34 cellular contexts compared by ENCODE assay signal in genomic region chr1:66686406-66686805, GRCh38.
"Had no signal": no experiment of that assay in that cellular context is flagged by ENCODE, and none has a peak within 500 bp of the region (broad histone marks: within the 10 kb centered on the region; RNA-seq: fewer than 3 reads in every experiment).

No MANE protein-coding gene starts in this region.

- H3K36me3 ChIP-seq: MG63, Peyer's patch had no signal

- H3K4me1 Mint-ChIP-seq: activated B cell treated with CpG ODN at 0.5 μM for 24 hours, T-cell had no signal

- H3K27me3 ChIP-seq: body of pancreas, MG63, Peyer's patch had no signal

- FAIRE-seq: bronchial epithelial cell had no signal

- H3K27ac ChIP-seq: body of pancreas, Peyer's patch, VCaP had no signal

- H3K4me3 ChIP-seq: body of pancreas, MG63, Peyer's patch had no signal

- H3K9me3 Mint-ChIP-seq: activated B cell treated with CpG ODN at 0.5 μM for 24 hours; activated CD4-positive, alpha-beta memory T cell treated with anti-CD3 and anti-CD28 coated beads for 36 hours; activated naive CD4-positive, alpha-beta T cell treated with anti-CD3 and anti-CD28 coated beads for 36 hours; activated naive CD4-positive, alpha-beta T cell treated with anti-CD3 and anti-CD28 coated beads, Interleukin-2, amount 50 U/mL, for 72 hours; activated T-cell treated with anti-CD3 and anti-CD28 coated beads, Interleukin-2, amount 50 U/mL, for 4 hours; activated T-helper 1 cell treated with anti-CD3 and anti-CD28 coated beads, Interleukin-12 subunit alpha, Interleukin-12 subunit beta, Interleukin-2, Interleukin-4 antibody, amounts not matched to agents 30 ng/mL and 10 ng/mL and 1 ng/mL, durations not matched to agents 14 hours and 24 hours and 36 hours; T-cell had no signal

- H3K4me1 ChIP-seq: body of pancreas, Peyer's patch had no signal

- ATAC-seq: activated naive CD4-positive, alpha-beta T cell treated with anti-CD3 and anti-CD28 coated beads, Interleukin-2, amount 50 U/mL, for 72 hours; activated T-cell treated with anti-CD3 and anti-CD28 coated beads, Interleukin-2, amount 50 U/mL, for 4 hours; body of pancreas; PC-3; Right ventricle myocardium inferior; T-cell had no signal

- DNase-seq: activated B cell treated with CpG ODN at 0.5 μM for 24 hours; activated CD4-positive, alpha-beta memory T cell treated with anti-CD3 and anti-CD28 coated beads for 36 hours; activated CD4-positive, alpha-beta T cell treated with anti-CD3 and anti-CD28 coated beads for 4 hours; activated CD4-positive, alpha-beta T cell treated with anti-CD3 and anti-CD28 coated beads, Interleukin-2, amount 50 U/mL, for 1 hour; activated CD4-positive, CD25-positive, alpha-beta regulatory T cell treated with anti-CD3 and anti-CD28 coated beads, Interleukin-2, amount 50 U/mL, for 72 hours; activated CD8-positive, alpha-beta memory T cell treated with anti-CD3 and anti-CD28 coated beads, Interleukin-2, amount 50 U/mL, for 4 hours; activated gamma-delta T cell treated with Interleukin-2 at 50 U/mL for 16 hours; activated naive CD4-positive, alpha-beta T cell treated with anti-CD3 and anti-CD28 coated beads for 36 hours; activated T-cell treated with anti-CD3 and anti-CD28 coated beads for 4 hours; activated T-cell treated with anti-CD3 and anti-CD28 coated beads, Interleukin-2, amount 50 U/mL, for 4 hours; anterior cingulate cortex; body of pancreas; central memory CD4-positive, alpha-beta T cell; Karpas-422; KBM-7; MG63; NCI-H1092 treated with DMSO at 0.1 percent for 48 hours; NCI-H1417; NCI-H1930; NCI-H2081 treated with DMSO at 0.1 percent for 48 hours; NCI-H226; NCI-H524 treated with DMSO at 0.1 percent for 48 hours; PC-3; Peyer's patch; RPMI8226; SIG-M5; T-cell; T-helper 2 cell; T-helper 9 cell had no signal

- H3K9me3 ChIP-seq: body of pancreas, MG63, Peyer's patch had no signal

- H3K4me3 Mint-ChIP-seq: activated B cell treated with CpG ODN at 0.5 μM for 24 hours; activated CD4-positive, alpha-beta memory T cell treated with anti-CD3 and anti-CD28 coated beads for 36 hours; activated naive CD4-positive, alpha-beta T cell treated with anti-CD3 and anti-CD28 coated beads for 36 hours; activated T-cell treated with anti-CD3 and anti-CD28 coated beads, Interleukin-2, amount 50 U/mL, for 4 hours; activated T-helper 1 cell treated with anti-CD3 and anti-CD28 coated beads, Interleukin-12 subunit alpha, Interleukin-12 subunit beta, Interleukin-2, Interleukin-4 antibody, amounts not matched to agents 30 ng/mL and 10 ng/mL and 1 ng/mL, durations not matched to agents 14 hours and 24 hours and 36 hours; T-cell had no signal

- H3K27ac Mint-ChIP-seq: activated B cell treated with CpG ODN at 0.5 μM for 24 hours; activated CD4-positive, alpha-beta memory T cell treated with anti-CD3 and anti-CD28 coated beads for 36 hours; activated naive CD4-positive, alpha-beta T cell treated with anti-CD3 and anti-CD28 coated beads for 36 hours; activated naive CD4-positive, alpha-beta T cell treated with anti-CD3 and anti-CD28 coated beads, Interleukin-2, amount 50 U/mL, for 72 hours; activated T-helper 1 cell treated with anti-CD3 and anti-CD28 coated beads, Interleukin-12 subunit alpha, Interleukin-12 subunit beta, Interleukin-2, Interleukin-4 antibody, amounts not matched to agents 30 ng/mL and 10 ng/mL and 1 ng/mL, durations not matched to agents 14 hours and 24 hours and 36 hours; T-cell had no signal

- H3K36me3 Mint-ChIP-seq: activated CD4-positive, alpha-beta memory T cell treated with anti-CD3 and anti-CD28 coated beads for 36 hours; activated naive CD4-positive, alpha-beta T cell treated with anti-CD3 and anti-CD28 coated beads, Interleukin-2, amount 50 U/mL, for 72 hours; T-cell had no signal
